ENCODE assay signal across 19 cellular contexts in genomic region chr2:20972110-20972509, GRCh38.
"Had no signal": no experiment of that assay in that cellular context is flagged by ENCODE, and none has a peak within 500 bp of the region (broad histone marks: within the 10 kb centered on the region; RNA-seq: fewer than 3 reads in every experiment).

No MANE protein-coding gene starts in this region.

- DNase-seq: activated CD4-positive, alpha-beta T cell treated with anti-CD3 and anti-CD28 coated beads, Interleukin-2, amount 10 ng/mL, durations not matched to agents 7 days and 5 days; activated CD8-positive, alpha-beta T cell treated with anti-CD3 and anti-CD28 coated beads, Interleukin-2, amount 10 ng/mL, durations not matched to agents 7 days and 5 days; activated naive CD4-positive, alpha-beta T cell treated with Interleukin-2 at 50 U/mL for 16 hours; activated T-cell treated with anti-CD3 and anti-CD28 coated beads, Interleukin-2, amount 50 U/mL, for 24 hours; effector memory CD4-positive, alpha-beta T cell; heart right ventricle; immature natural killer cell; kidney glomerular epithelial cell; left ventricle myocardium inferior; mammary epithelial cell; SJCRH30; stimulated activated naive B cell treated with anti-CD40 and anti-IgM and Interleukin-4, amounts not matched to agents 10 μg/mL and 1 μg/mL and 100 μg/mL, for 72 hours; substantia nigra; trophoblast cell had no signal

- H3K9me3 Mint-ChIP-seq: activated CD4-positive, alpha-beta T cell treated with anti-CD3 and anti-CD28 coated beads, Interleukin-2, amount 10 ng/mL, durations not matched to agents 7 days and 5 days; activated T-cell treated with anti-CD3 and anti-CD28 coated beads, Interleukin-2, amount 50 U/mL, for 24 hours; activated T-helper 2 cell treated with anti-CD3 and anti-CD28 coated beads, Interferon-gamma antibody, Interleukin-2, Interleukin-4, amounts not matched to agents 10 μg/mL and 5 μg/mL and 100 μg/mL, durations not matched to agents 14 hours and 24 hours and 36 hours; dendritic cell treated with granulocyte-macrophage colony-stimulating factor and Interleukin-4, amounts not matched to agents 40 ng/mL and 50 ng/mL, for 4 days; immature natural killer cell; stimulated activated naive B cell treated with anti-CD40 and anti-IgM and Interleukin-4, amounts not matched to agents 10 μg/mL and 1 μg/mL and 100 μg/mL, for 72 hours; T-helper 1 cell treated with Interleukin-12 subunit alpha and Interleukin-12 subunit beta and Interleukin-4 antibody, amounts not matched to agents 30 μg/mL and 1 μg/mL, for 36 hours had no signal

- H3K27me3 ChIP-seq: breast epithelium, SJCRH30 had no signal

- H3K27ac Mint-ChIP-seq: activated CD4-positive, alpha-beta T cell treated with anti-CD3 and anti-CD28 coated beads, Interleukin-2, amount 10 ng/mL, durations not matched to agents 7 days and 5 days; activated CD8-positive, alpha-beta T cell treated with anti-CD3 and anti-CD28 coated beads, Interleukin-2, amount 10 ng/mL, durations not matched to agents 7 days and 5 days; activated T-cell treated with anti-CD3 and anti-CD28 coated beads, Interleukin-2, amount 50 U/mL, for 24 hours; activated T-helper 2 cell treated with anti-CD3 and anti-CD28 coated beads, Interferon-gamma antibody, Interleukin-2, Interleukin-4, amounts not matched to agents 10 μg/mL and 5 μg/mL and 100 μg/mL, durations not matched to agents 14 hours and 24 hours and 36 hours; dendritic cell treated with granulocyte-macrophage colony-stimulating factor and Interleukin-4, amounts not matched to agents 40 ng/mL and 50 ng/mL, for 4 days; immature natural killer cell; stimulated activated naive B cell treated with anti-CD40 and anti-IgM and Interleukin-4, amounts not matched to agents 10 μg/mL and 1 μg/mL and 100 μg/mL, for 72 hours; T-helper 1 cell treated with Interleukin-12 subunit alpha and Interleukin-12 subunit beta and Interleukin-4 antibody, amounts not matched to agents 30 μg/mL and 1 μg/mL, for 36 hours had no signal

- H3K4me3 ChIP-seq: breast epithelium, heart right ventricle, left ventricle myocardium inferior, SJCRH30 had no signal

- H3K9me3 ChIP-seq: breast epithelium, heart right ventricle, left ventricle myocardium inferior, SJCRH30 had no signal

- H3K4me1 Mint-ChIP-seq: activated CD4-positive, alpha-beta T cell treated with anti-CD3 and anti-CD28 coated beads, Interleukin-2, amount 10 ng/mL, durations not matched to agents 7 days and 5 days; immature natural killer cell had no signal

- H3K27ac ChIP-seq: heart right ventricle, left ventricle myocardium inferior, SJCRH30 had no signal

- H3K36me3 Mint-ChIP-seq: immature natural killer cell; stimulated activated naive B cell treated with anti-CD40 and anti-IgM and Interleukin-4, amounts not matched to agents 10 μg/mL and 1 μg/mL and 100 μg/mL, for 72 hours had no signal

- H3K36me3 ChIP-seq: breast epithelium, heart right ventricle, left ventricle myocardium inferior, SJCRH30 had no signal

- H3K4me1 ChIP-seq: breast epithelium, heart right ventricle, left ventricle myocardium inferior, SJCRH30 had no signal

- H3K4me3 Mint-ChIP-seq: activated CD4-positive, alpha-beta T cell treated with anti-CD3 and anti-CD28 coated beads, Interleukin-2, amount 10 ng/mL, durations not matched to agents 7 days and 5 days; activated CD8-positive, alpha-beta T cell treated with anti-CD3 and anti-CD28 coated beads, Interleukin-2, amount 10 ng/mL, durations not matched to agents 7 days and 5 days; activated T-cell treated with anti-CD3 and anti-CD28 coated beads, Interleukin-2, amount 50 U/mL, for 24 hours; dendritic cell treated with granulocyte-macrophage colony-stimulating factor and Interleukin-4, amounts not matched to agents 40 ng/mL and 50 ng/mL, for 4 days; immature natural killer cell; stimulated activated naive B cell treated with anti-CD40 and anti-IgM and Interleukin-4, amounts not matched to agents 10 μg/mL and 1 μg/mL and 100 μg/mL, for 72 hours; T-helper 1 cell treated with Interleukin-12 subunit alpha and Interleukin-12 subunit beta and Interleukin-4 antibody, amounts not matched to agents 30 μg/mL and 1 μg/mL, for 36 hours had no signal

- ATAC-seq: activated CD8-positive, alpha-beta T cell treated with anti-CD3 and anti-CD28 coated beads, Interleukin-2, amount 10 ng/mL, durations not matched to agents 7 days and 5 days; heart right ventricle; sciatic nerve; stimulated activated naive B cell treated with anti-CD40 and anti-IgM and Interleukin-4, amounts not matched to agents 10 μg/mL and 1 μg/mL and 100 μg/mL, for 72 hours had no signal

- H3K27me3 Mint-ChIP-seq: dendritic cell treated with granulocyte-macrophage colony-stimulating factor and Interleukin-4, amounts not matched to agents 40 ng/mL and 50 ng/mL, for 4 days had no signal
